ENCODE assay signal across 14 cellular contexts in the genomic region with DNA sequence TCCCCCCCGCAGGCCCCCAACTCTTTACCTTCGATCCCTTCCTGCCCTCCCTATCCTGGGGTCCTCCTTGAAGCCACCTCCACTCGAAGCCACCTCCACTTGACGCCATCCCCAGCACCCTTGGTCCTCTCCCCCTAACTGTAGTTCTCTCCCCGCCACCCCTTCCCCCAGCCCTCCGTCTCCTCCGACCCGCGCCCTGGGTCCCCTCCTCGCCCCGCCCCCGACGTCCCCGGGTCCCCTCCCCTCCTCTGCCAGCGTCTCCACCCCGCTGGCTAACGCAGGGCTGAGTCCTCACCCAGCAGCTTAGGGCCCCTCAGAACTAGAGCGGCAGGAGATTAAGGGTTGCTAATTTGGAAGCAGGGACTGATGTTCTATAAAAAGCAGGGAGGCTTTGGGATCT. TPM values are rescaled to one million over a fixed set of nuclear protein-coding genes. Genes with fewer than 3 reads are reported as not detected.
A peak's percentile ranks its signal among the peaks of the same experiment; 100 is the strongest.
DNase-seq lines count a peak whose midpoint lies in the region; ATAC-seq and TF ChIP-seq lines count a peak whose summit lies in the region.
"Had no signal": no experiment of that assay in that cellular context is flagged by ENCODE, and none has a peak within 500 bp of the region (broad histone marks: within the 10 kb centered on the region; RNA-seq: fewer than 3 reads in every experiment).

No MANE protein-coding gene starts in this region.

- peaks cover 5 to 9% (median 6%) of the 10 kb centered on the region in 3 donors for H3K27me3 Mint-ChIP-seq in CD14-positive monocyte (ENCODE audit: low read depth in 3 of 3)
- H3K27me3 Mint-ChIP-seq in natural killer cell treated with Interleukin-12 subunit alpha and Interleukin-12 subunit beta and Interleukin-15 and Interleukin-18, amount 100 ng/mL, for 72 hours = peaks cover 0 to 12% of the 10 kb centered on the region in 2 donors
- H3K27me3 Mint-ChIP-seq in activated CD8-positive, alpha-beta memory T cell treated with anti-CD3 and anti-CD28 coated beads, Interleukin-2, amount 10 ng/mL, durations not matched to agents 7 days and 5 days = peaks cover 33% of the 10 kb centered on the region

- H3K4me1 ChIP-seq in HEK293 (ENCODE audit: control insufficient read depth, insufficient read depth, low read length) (peaks cover 3% of the 10 kb centered on the region), cardiac muscle cell (ENCODE audit: low read depth) (peaks cover 34% of the 10 kb centered on the region)
- H3K4me1 ChIP-seq: colonic mucosa had no signal

- CTCF ChIA-PET in HEK293 (lab: Yijun Ruan, JAX) = interaction anchor here (1.0 to 1.5 kb wide), 3 partner anchors 11 to 27 kb away, joined by 3 to 4 read pairs (median 4); no protein-coding TSS in a partner anchor
- CTCF ChIA-PET in activated CD8-positive, alpha-beta memory T cell treated with anti-CD3 and anti-CD28 coated beads, Interleukin-2, amount 10 ng/mL, durations not matched to agents 7 days and 5 days (lab: Charles Lee) = no interaction called here

- TF ChIP-seq CTCF in CD14-positive monocyte (IDR thresholded peaks at IDR 0.05) = no peak
- TF ChIP-seq CTCF in HEK293 (tag by site-specific recombination; IDR thresholded peaks at IDR 0.05) = no peak
- TF ChIP-seq CTCF in cardiac muscle cell (IDR thresholded peaks at IDR 0.05; ENCODE audit: low read depth, low read length) = no peak

- POLR2A ChIA-PET in HEK293 (lab: Yijun Ruan, JAX) = no interaction called here

- H3K9me3 ChIP-seq in HEK293 (ENCODE audit: control insufficient read depth, insufficient read depth, low read depth, low read length) = no peaks in the 10 kb centered on the region
- no peaks in the 10 kb centered on the region for H3K9me3 ChIP-seq in cardiac muscle cell (ENCODE audit: low read depth)
- H3K9me3 ChIP-seq: BE2C, colonic mucosa had no signal

- H3K36me3 ChIP-seq in HEK293 (ENCODE audit: control insufficient read depth in 2 of 2, insufficient read depth in 1 of 2, low read length in 2 of 2) (no peaks in the 10 kb centered on the region), cardiac muscle cell (no peaks in the 10 kb centered on the region)
- H3K36me3 ChIP-seq: BE2C, colonic mucosa had no signal

- peaks cover 22% of the 10 kb centered on the region for H3K4me1 Mint-ChIP-seq in CD14-positive monocyte
- peaks cover 15% of the 10 kb centered on the region in 2 donors for H3K4me1 Mint-ChIP-seq in natural killer cell treated with Interleukin-12 subunit alpha and Interleukin-12 subunit beta and Interleukin-15 and Interleukin-18, amount 100 ng/mL, for 72 hours (ENCODE audit: low read depth in 2 of 2)
- H3K4me1 Mint-ChIP-seq in activated CD8-positive, alpha-beta memory T cell treated with anti-CD3 and anti-CD28 coated beads, Interleukin-2, amount 10 ng/mL, durations not matched to agents 7 days and 5 days = peaks cover 19% of the 10 kb centered on the region

- no peak overlapping the region for H3K27ac Mint-ChIP-seq in CD14-positive monocyte
- H3K27ac Mint-ChIP-seq in natural killer cell treated with Interleukin-12 subunit alpha and Interleukin-12 subunit beta and Interleukin-15 and Interleukin-18, amount 100 ng/mL, for 72 hours = no peak overlapping the region
- H3K27ac Mint-ChIP-seq in activated CD8-positive, alpha-beta memory T cell treated with anti-CD3 and anti-CD28 coated beads, Interleukin-2, amount 10 ng/mL, durations not matched to agents 7 days and 5 days = no peak overlapping the region
- H3K27ac Mint-ChIP-seq: activated CD4-positive, alpha-beta memory T cell treated with anti-CD3 and anti-CD28 coated beads for 36 hours; activated T-helper 2 cell treated with anti-CD3 and anti-CD28 coated beads, Interferon-gamma antibody, Interleukin-2, Interleukin-4, amounts not matched to agents 10 μg/mL and 5 μg/mL and 100 μg/mL, durations not matched to agents 14 hours and 24 hours and 36 hours had no signal

- H3K27me3 ChIP-seq in cardiac muscle cell = no peaks in the 10 kb centered on the region
- H3K27me3 ChIP-seq: BE2C, colonic mucosa had no signal

- H3K9me3 Mint-ChIP-seq in CD14-positive monocyte = peaks cover 0 to 3% (median 0%) of the 10 kb centered on the region in 7 donors
- no peaks in the 10 kb centered on the region for H3K9me3 Mint-ChIP-seq in natural killer cell treated with Interleukin-12 subunit alpha and Interleukin-12 subunit beta and Interleukin-15 and Interleukin-18, amount 100 ng/mL, for 72 hours
- no peaks in the 10 kb centered on the region for H3K9me3 Mint-ChIP-seq in activated CD8-positive, alpha-beta memory T cell treated with anti-CD3 and anti-CD28 coated beads, Interleukin-2, amount 10 ng/mL, durations not matched to agents 7 days and 5 days (ENCODE audit: low read depth)
- H3K9me3 Mint-ChIP-seq: activated CD4-positive, alpha-beta memory T cell treated with anti-CD3 and anti-CD28 coated beads for 36 hours; activated T-helper 2 cell treated with anti-CD3 and anti-CD28 coated beads, Interferon-gamma antibody, Interleukin-2, Interleukin-4, amounts not matched to agents 10 μg/mL and 5 μg/mL and 100 μg/mL, durations not matched to agents 14 hours and 24 hours and 36 hours had no signal

- H3K27ac ChIP-seq in HEK293 (ENCODE audit: extremely low read depth, low read depth, low read length) = no peak overlapping the region
- peak overlapping the region; percentile 89 for H3K27ac ChIP-seq in cardiac muscle cell
- H3K27ac ChIP-seq: colonic mucosa had no signal

- DNase-seq in CD14-positive monocyte (ENCODE audit: low spot score) = peak; percentile 45
- DNase-seq in cardiac muscle cell (ENCODE audit: low read depth in 1 of 2, low spot score in 1 of 2) = peak in 1 of 2 donors; percentile 88
- DNase-seq in natural killer cell treated with Interleukin-12 subunit alpha and Interleukin-12 subunit beta and Interleukin-15 and Interleukin-18, amount 100 ng/mL, for 72 hours (ENCODE audit: low spot score) = no peak
- DNase-seq in left lobe of liver (ENCODE audit: low spot score) = no peak
- DNase-seq in activated CD8-positive, alpha-beta memory T cell treated with anti-CD3 and anti-CD28 coated beads, Interleukin-2, amount 10 ng/mL, durations not matched to agents 7 days and 5 days = no peak
- no peak for DNase-seq in HPDE6-E6E7 (ENCODE audit: extremely low spot score)
- DNase-seq: activated CD4-positive, alpha-beta memory T cell treated with anti-CD3 and anti-CD28 coated beads for 36 hours; BE2C; colonic mucosa; DMS53; NCI-H1694 treated with DMSO at 0.1 percent for 48 hours; NCI-H345 had no signal

- H3K36me3 Mint-ChIP-seq in CD14-positive monocyte = peaks cover 0 to 3% of the 10 kb centered on the region in 2 donors
- H3K36me3 Mint-ChIP-seq in natural killer cell treated with Interleukin-12 subunit alpha and Interleukin-12 subunit beta and Interleukin-15 and Interleukin-18, amount 100 ng/mL, for 72 hours = no peaks in the 10 kb centered on the region
- H3K36me3 Mint-ChIP-seq in activated CD8-positive, alpha-beta memory T cell treated with anti-CD3 and anti-CD28 coated beads, Interleukin-2, amount 10 ng/mL, durations not matched to agents 7 days and 5 days = no peaks in the 10 kb centered on the region
- H3K36me3 Mint-ChIP-seq: activated CD4-positive, alpha-beta memory T cell treated with anti-CD3 and anti-CD28 coated beads for 36 hours had no signal

- ATAC-seq in natural killer cell treated with Interleukin-12 subunit alpha and Interleukin-12 subunit beta and Interleukin-15 and Interleukin-18, amount 100 ng/mL, for 72 hours = peak; percentile 55 to 62
- ATAC-seq in left lobe of liver = no peak
- ATAC-seq in activated CD8-positive, alpha-beta memory T cell treated with anti-CD3 and anti-CD28 coated beads, Interleukin-2, amount 10 ng/mL, durations not matched to agents 7 days and 5 days = no peak

- H3K4me3 ChIP-seq in HEK293 (ENCODE audit: low read depth, low read length) = no peak overlapping the region
- H3K4me3 ChIP-seq in cardiac muscle cell = no peak overlapping the region
- H3K4me3 ChIP-seq: colonic mucosa had no signal

- no peak overlapping the region for H3K4me3 Mint-ChIP-seq in CD14-positive monocyte
- no peak overlapping the region for H3K4me3 Mint-ChIP-seq in natural killer cell treated with Interleukin-12 subunit alpha and Interleukin-12 subunit beta and Interleukin-15 and Interleukin-18, amount 100 ng/mL, for 72 hours
- no peak overlapping the region for H3K4me3 Mint-ChIP-seq in activated CD8-positive, alpha-beta memory T cell treated with anti-CD3 and anti-CD28 coated beads, Interleukin-2, amount 10 ng/mL, durations not matched to agents 7 days and 5 days
- H3K4me3 Mint-ChIP-seq: activated CD4-positive, alpha-beta memory T cell treated with anti-CD3 and anti-CD28 coated beads for 36 hours had no signal

- intact Hi-C loops in CD14-positive monocyte (cut with micrococcal nuclease) = no loop called here

TF ChIP-seq in HEK293, 187 proteins besides CTCF, POLR2A, EP300 and RAD21 (continues in another document):
- TF ChIP-seq GLIS2 (tag by site-specific recombination; IDR thresholded peaks at IDR 0.05) (0 out of 2 replicates have a peak, but pooled peaks have one; percentile 7), ZNF394 (tag by site-specific recombination; IDR thresholded peaks at IDR 0.05; ENCODE audit: borderline replicate concordance) (no peak)

RNA-seq across cellular contexts. Expression of a gene that starts 30.7 kb away (rescaled TPM):
- polyA plus RNA-seq in CD14-positive monocyte (not detected), cardiac muscle cell (5.7 and 11.8 TPM in 2 replicates)
- total RNA-seq in cardiac muscle cell (6.4 and 14.8 TPM in 2 replicates), left lobe of liver (0.45 TPM)
- 10 to 100 TPM; 10.9 to 18.9 TPM for total RNA-seq in natural killer cell treated with Interleukin-12 subunit alpha and Interleukin-12 subunit beta and Interleukin-15 and Interleukin-18, amount 100 ng/mL, for 72 hours
- 10 to 100 TPM in 1 of 2 experiments, 1 to 10 TPM in 1; 6.8 to 13.8 TPM for total RNA-seq in activated CD8-positive, alpha-beta memory T cell treated with anti-CD3 and anti-CD28 coated beads, Interleukin-2, amount 10 ng/mL, durations not matched to agents 7 days and 5 days

Comparison
In these comparisons a context has a peak if more than half of its experiments do, and no peak if none do; other contexts are left out.
1. ATAC-seq: peak in natural killer cell treated with Interleukin-12 subunit alpha and Interleukin-12 subunit beta and Interleukin-15 and Interleukin-18, amount 100 ng/mL, for 72 hours (2 of 2); none in left lobe of liver (single experiment) and activated CD8-positive, alpha-beta memory T cell treated with anti-CD3 and anti-CD28 coated beads, Interleukin-2, amount 10 ng/mL, durations not matched to agents 7 days and 5 days (single experiment).